20 cellular contexts compared by ENCODE assay signal in genomic region chr13:112995395-112996091, GRCh38. TPM values are rescaled to one million over a fixed set of nuclear protein-coding genes. Genes with fewer than 3 reads are reported as not detected.
DNase-seq lines count a peak whose midpoint lies in the region; ATAC-seq and TF ChIP-seq lines count a peak whose summit lies in the region.
"Had no signal": no experiment of that assay in that cellular context is flagged by ENCODE, and none has a peak within 500 bp of the region (broad histone marks: within the 10 kb centered on the region; RNA-seq: fewer than 3 reads in every experiment).

No MANE protein-coding gene starts in this region.

- in situ Hi-C loops in Panc1 (cut with HindIII; ENCODE audit: low pct_unique_long_range_greater_than_20kb, low sequenced_read_pairs): no loop called here

- H3K36me3 Mint-ChIP-seq in Caco-2 (ENCODE audit: insufficient read depth, unreplicated experiment): peaks cover 6% of the 10 kb centered on the region
- H3K36me3 Mint-ChIP-seq in CD8-positive, alpha-beta T cell: no peaks in the 10 kb centered on the region
- H3K36me3 Mint-ChIP-seq: activated naive CD8-positive, alpha-beta T cell; CD4-positive, CD25-positive, alpha-beta regulatory T cell; mesothelial cell of epicardium; stimulated activated effector memory CD8-positive, alpha-beta T cell treated with anti-CD3 and anti-CD28 coated beads, Interleukin-12 subunit alpha, Interleukin-12 subunit beta, amount 100 ng/mL, for 72 hours; type B pancreatic cell had no signal

- H3K9ac ChIP-seq in mucosa of rectum (ENCODE audit: low read depth in 1 of 2, low read length in 2 of 2): peak overlapping the region; percentile 52 to 78

- TF ChIP-seq CTCF in Caco-2 (IDR thresholded peaks at IDR 0.05; ENCODE audit: insufficient read depth in 1 of 2, low read depth in 1 of 2, low read length in 1 of 2, severe bottlenecking in 1 of 2, unreplicated experiment in 1 of 2) (no peak), Panc1 (IDR thresholded peaks at IDR 0.05) (no peak)
- no peak for TF ChIP-seq CTCF in CD8-positive, alpha-beta T cell (IDR thresholded peaks at IDR 0.05)

- H3K27ac ChIP-seq in Panc1 (ENCODE audit: low read length) (no peak overlapping the region), mucosa of rectum (ENCODE audit: low read depth in 2 of 2, low read length in 2 of 2) (peak overlapping the region; percentile 87 to 94)
- no peak overlapping the region for H3K27ac ChIP-seq in CD8-positive, alpha-beta T cell (ENCODE audit: low read depth, low read length)

- CTCF ChIA-PET in Caco-2 (lab: Charles Lee) (interaction anchor here (0.9 kb wide), 1 partner anchor 34 kb away, joined by 4 read pairs; no protein-coding TSS in a partner anchor), Panc1 (lab: Charles Lee) (no interaction called here)
- CTCF ChIA-PET in CD8-positive, alpha-beta T cell (lab: Charles Lee): no interaction called here

- BruUV-seq in Caco-2 (replicated peaks; lab: Mats Ljungman, UMichigan) (no TSS peak), Panc1 (replicated peaks; lab: Mats Ljungman, UMichigan) (no TSS peak)

- no peaks in the 10 kb centered on the region for H3K4me1 Mint-ChIP-seq in Caco-2 (ENCODE audit: low read depth, unreplicated experiment)
- peaks cover 10% of the 10 kb centered on the region for H3K4me1 Mint-ChIP-seq in CD8-positive, alpha-beta T cell (ENCODE audit: low read depth)
- H3K4me1 Mint-ChIP-seq: stimulated activated effector memory CD8-positive, alpha-beta T cell treated with anti-CD3 and anti-CD28 coated beads, Interleukin-12 subunit alpha, Interleukin-12 subunit beta, amount 100 ng/mL, for 72 hours had no signal

- no peaks in the 10 kb centered on the region; the same call in 1 of the 2 replicates for H3K36me3 ChIP-seq in Caco-2 (ENCODE audit: control insufficient read depth, insufficient read depth, low read length)
- H3K36me3 ChIP-seq in Panc1 (ENCODE audit: control insufficient read depth, insufficient read depth, low read length): no peaks in the 10 kb centered on the region
- H3K36me3 ChIP-seq in mucosa of rectum (ENCODE audit: control insufficient read depth in 2 of 2, insufficient read depth in 2 of 2, low read length in 2 of 2): no peaks in the 10 kb centered on the region
- H3K36me3 ChIP-seq in CD8-positive, alpha-beta T cell (ENCODE audit: insufficient read depth, low read length): no peaks in the 10 kb centered on the region

- H3K27me3 ChIP-seq in Caco-2 (replicated peaks; ENCODE audit: control insufficient read depth, insufficient read depth, low read length): no peaks in the 10 kb centered on the region
- no peaks in the 10 kb centered on the region for H3K27me3 ChIP-seq in Panc1 (ENCODE audit: control insufficient read depth, insufficient read depth, low read length)
- H3K27me3 ChIP-seq in mucosa of rectum (ENCODE audit: control insufficient read depth in 2 of 2, insufficient read depth in 2 of 2, low read length in 2 of 2): no peaks in the 10 kb centered on the region
- no peaks in the 10 kb centered on the region for H3K27me3 ChIP-seq in CD8-positive, alpha-beta T cell (ENCODE audit: insufficient read depth, low read length)

- H3K27ac Mint-ChIP-seq in Caco-2 (ENCODE audit: unreplicated experiment): peak overlapping the region; percentile 31
- no peak overlapping the region for H3K27ac Mint-ChIP-seq in CD8-positive, alpha-beta T cell
- H3K27ac Mint-ChIP-seq: activated naive CD8-positive, alpha-beta T cell; activated T-helper 1 cell treated with anti-CD3 and anti-CD28 coated beads, Interleukin-12 subunit alpha, Interleukin-12 subunit beta, Interleukin-2, Interleukin-4 antibody, amounts not matched to agents 30 ng/mL and 10 ng/mL and 1 ng/mL, durations not matched to agents 14 hours and 24 hours and 36 hours; CD4-positive, CD25-positive, alpha-beta regulatory T cell; mesothelial cell of epicardium; stimulated activated effector memory CD8-positive, alpha-beta T cell treated with anti-CD3 and anti-CD28 coated beads, Interleukin-12 subunit alpha, Interleukin-12 subunit beta, amount 100 ng/mL, for 72 hours; type B pancreatic cell had no signal

- ATAC-seq in Panc1: peak; percentile 54; the same call in 1 of the 2 replicates
- no peak for ATAC-seq in HG03135 (IDR thresholded peaks at IDR 0.05; ENCODE audit: unreplicated experiment)
- no peak for ATAC-seq in CD8-positive, alpha-beta T cell
- ATAC-seq: stimulated activated effector memory CD8-positive, alpha-beta T cell treated with anti-CD3 and anti-CD28 coated beads, Interleukin-12 subunit alpha, Interleukin-12 subunit beta, amount 100 ng/mL, for 72 hours had no signal

- no peaks in the 10 kb centered on the region for H3K9me3 Mint-ChIP-seq in Caco-2 (ENCODE audit: unreplicated experiment)
- no peaks in the 10 kb centered on the region for H3K9me3 Mint-ChIP-seq in CD8-positive, alpha-beta T cell
- H3K9me3 Mint-ChIP-seq: activated T-helper 1 cell treated with anti-CD3 and anti-CD28 coated beads, Interleukin-12 subunit alpha, Interleukin-12 subunit beta, Interleukin-2, Interleukin-4 antibody, amounts not matched to agents 30 ng/mL and 10 ng/mL and 1 ng/mL, durations not matched to agents 14 hours and 24 hours and 36 hours; mesothelial cell of epicardium; stimulated activated effector memory CD8-positive, alpha-beta T cell treated with anti-CD3 and anti-CD28 coated beads, Interleukin-12 subunit alpha, Interleukin-12 subunit beta, amount 100 ng/mL, for 72 hours; type B pancreatic cell had no signal

- intact Hi-C loops in Caco-2 (cut with micrococcal nuclease; ENCODE audit: unreplicated experiment) (no loop called here), Panc1 (cut with micrococcal nuclease; ENCODE audit: unreplicated experiment) (no loop called here)
- intact Hi-C loops in CD8-positive, alpha-beta T cell (cut with DNase I, micrococcal nuclease): no loop called here

- H3K4me1 ChIP-seq in Caco-2: peaks cover 15% of the 10 kb centered on the region
- no peaks in the 10 kb centered on the region for H3K4me1 ChIP-seq in Panc1 (ENCODE audit: control insufficient read depth, insufficient read depth, low read length)
- peaks cover 39 to 80% of the 10 kb centered on the region in 2 donors for H3K4me1 ChIP-seq in mucosa of rectum (ENCODE audit: control insufficient read depth in 2 of 2, insufficient read depth in 2 of 2, low read length in 2 of 2)
- H3K4me1 ChIP-seq in CD8-positive, alpha-beta T cell (ENCODE audit: insufficient read depth, low read length): no peaks in the 10 kb centered on the region

- H3K4me3 ChIP-seq in Caco-2 (ENCODE audit: low read depth, low read length) (no peak overlapping the region), Panc1 (ENCODE audit: low read depth in 2 of 2, low read length in 2 of 2) (no peak overlapping the region), mucosa of rectum (ENCODE audit: low read length in 2 of 2) (peak overlapping the region in 1 of 2 donors; percentile 22)
- H3K4me3 ChIP-seq in CD8-positive, alpha-beta T cell (ENCODE audit: low read depth, low read length): no peak overlapping the region

- no peak overlapping the region for H3K4me3 Mint-ChIP-seq in Caco-2 (ENCODE audit: unreplicated experiment)
- no peak overlapping the region for H3K4me3 Mint-ChIP-seq in CD8-positive, alpha-beta T cell
- H3K4me3 Mint-ChIP-seq: activated naive CD8-positive, alpha-beta T cell; activated T-helper 1 cell treated with anti-CD3 and anti-CD28 coated beads, Interleukin-12 subunit alpha, Interleukin-12 subunit beta, Interleukin-2, Interleukin-4 antibody, amounts not matched to agents 30 ng/mL and 10 ng/mL and 1 ng/mL, durations not matched to agents 14 hours and 24 hours and 36 hours; CD4-positive, CD25-positive, alpha-beta regulatory T cell; mesothelial cell of epicardium; stimulated activated effector memory CD8-positive, alpha-beta T cell treated with anti-CD3 and anti-CD28 coated beads, Interleukin-12 subunit alpha, Interleukin-12 subunit beta, amount 100 ng/mL, for 72 hours; type B pancreatic cell had no signal

- H3K27me3 Mint-ChIP-seq in Caco-2 (ENCODE audit: insufficient read depth, unreplicated experiment): no peaks in the 10 kb centered on the region
- no peaks in the 10 kb centered on the region for H3K27me3 Mint-ChIP-seq in CD8-positive, alpha-beta T cell (ENCODE audit: low read depth)
- H3K27me3 Mint-ChIP-seq: CD4-positive, CD25-positive, alpha-beta regulatory T cell; type B pancreatic cell had no signal

- H3K9me3 ChIP-seq in Caco-2 (no peaks in the 10 kb centered on the region), Panc1 (ENCODE audit: control insufficient read depth, insufficient read depth, low read depth, low read length) (no peaks in the 10 kb centered on the region), mucosa of rectum (ENCODE audit: control insufficient read depth in 2 of 2, low read length in 2 of 2) (no peaks in the 10 kb centered on the region)
- H3K9me3 ChIP-seq in CD8-positive, alpha-beta T cell (ENCODE audit: low read length): no peaks in the 10 kb centered on the region

- POLR2A ChIA-PET in Caco-2 (lab: Charles Lee) (no interaction called here), Panc1 (lab: Charles Lee) (no interaction called here)
- POLR2A ChIA-PET in CD8-positive, alpha-beta T cell (lab: Charles Lee): no interaction called here

- DNase-seq in Caco-2 (no peak), HT-29 (ENCODE audit: low spot score) (peak; percentile 95), Panc1 (ENCODE audit: low read depth, low spot score) (no peak), kidney tubule cell (ENCODE audit: low spot score) (no peak), NK-92 (lab: John Stamatoyannopoulos, UW; ENCODE audit: unreplicated experiment) (no peak)
- DNase-seq in CD8-positive, alpha-beta T cell: no peak
- DNase-seq: activated CD8-positive, alpha-beta memory T cell treated with anti-CD3 and anti-CD28 coated beads for 24 hours; CD4-positive, CD25-positive, alpha-beta regulatory T cell; GOT3; KBM-7; kidney glomerular epithelial cell; SIG-M5; T-helper 2 cell had no signal

RNA-seq across cellular contexts. Expression of gene MCF2L, which starts 26.5 kb away (rescaled TPM):
- total RNA-seq in Caco-2 (2022) (22.1 and 24.4 TPM in 2 replicates), Panc1 (2021; ENCODE audit: unreplicated experiment) (0.57 TPM)
- 46.7 and 53.2 TPM in 2 replicates for total RNA-seq in HT-29 (2014; rRNA removed; shearing (Covaris generic))
- 0.74 TPM for polyA plus RNA-seq in Panc1 (2012; ENCODE audit: insufficient read length)
- 10 to 100 TPM; 13.7 to 15.0 TPM for total RNA-seq in CD8-positive, alpha-beta T cell
- total RNA-seq: activated T-helper 1 cell treated with anti-CD3 and anti-CD28 coated beads, Interleukin-12 subunit alpha, Interleukin-12 subunit beta, Interleukin-2, Interleukin-4 antibody, amounts not matched to agents 30 ng/mL and 10 ng/mL and 1 ng/mL, durations not matched to agents 14 hours and 24 hours and 36 hours had no signal

Comparison
In these comparisons a context has a peak if more than half of its experiments do, and no peak if none do; other contexts are left out.
1. H3K27ac ChIP-seq: peak in mucosa of rectum (2 of 2); none in Panc1 (single experiment) and CD8-positive, alpha-beta T cell (single experiment).